Comparison of ENCODE assay signal across 12 cellular contexts in genomic region chr6:15413558-15414257, GRCh38.
DNase-seq lines count a peak whose midpoint lies in the region; ATAC-seq and TF ChIP-seq lines count a peak whose summit lies in the region.
"Had no signal": no experiment of that assay in that cellular context is flagged by ENCODE, and none has a peak within 500 bp of the region (broad histone marks: within the 10 kb centered on the region; RNA-seq: fewer than 3 reads in every experiment).

No MANE protein-coding gene starts in this region.

- no peak for TF ChIP-seq CTCF in GM10266 (IDR thresholded peaks at IDR 0.05; ENCODE audit: control insufficient read depth, insufficient read depth, low read depth, missing control alignments)

- H3K36me3 ChIP-seq in naive thymus-derived CD4-positive, alpha-beta T cell (ENCODE audit: control insufficient read depth in 2 of 3, insufficient read depth in 3 of 3, low read length in 3 of 3), result no peaks in the 10 kb centered on the region
- H3K36me3 ChIP-seq: ascending aorta had no signal

- peaks cover 65% of the 10 kb centered on the region for H3K4me1 Mint-ChIP-seq in dendritic cell treated with granulocyte-macrophage colony-stimulating factor and Interleukin-4, amounts not matched to agents 40 ng/mL and 50 ng/mL, for 4 days (ENCODE audit: low read depth)
- peaks cover 45 to 72% (median 56%) of the 10 kb centered on the region in 7 donors for H3K4me1 Mint-ChIP-seq in naive thymus-derived CD4-positive, alpha-beta T cell

- H3K4me3 ChIP-seq in naive thymus-derived CD4-positive, alpha-beta T cell (ENCODE audit: low read length), result no peak overlapping the region
- H3K4me3 ChIP-seq: ascending aorta had no signal

- intact Hi-C loops in dendritic cell treated with granulocyte-macrophage colony-stimulating factor and Interleukin-4, amounts not matched to agents 40 ng/mL and 50 ng/mL, for 4 days (cut with micrococcal nuclease), result no loop called here
- intact Hi-C loops in naive thymus-derived CD4-positive, alpha-beta T cell (cut with micrococcal nuclease), result no loop called here
- intact Hi-C loops in posterior vena cava (cut with DNase I), result no loop called here

- H3K9me3 ChIP-seq in naive thymus-derived CD4-positive, alpha-beta T cell (ENCODE audit: control insufficient read depth in 2 of 3, low read length in 3 of 3), result no peaks in the 10 kb centered on the region
- H3K9me3 ChIP-seq: ascending aorta had no signal

- POLR2A ChIA-PET in naive thymus-derived CD4-positive, alpha-beta T cell (lab: Charles Lee), result interaction anchor here (1.1 to 1.9 kb wide), 3 partner anchors 9 to 13 kb away, joined by 4 to 5 read pairs (median 5); no protein-coding TSS in a partner anchor

- H3K4me1 ChIP-seq in naive thymus-derived CD4-positive, alpha-beta T cell (ENCODE audit: control insufficient read depth in 2 of 2, insufficient read depth in 2 of 2, low read length in 2 of 2), result peaks cover 10 to 32% of the 10 kb centered on the region in 2 donors

- peak; percentile 77 for DNase-seq in COLO829 (ENCODE audit: low spot score)
- peak; percentile 62 for DNase-seq in NCI-H82 (lab: John Stamatoyannopoulos, UW)
- no peak for DNase-seq in naive thymus-derived CD4-positive, alpha-beta T cell
- no peak for DNase-seq in hepatic stellate cell (ENCODE audit: low spot score)
- DNase-seq in GM10266 (ENCODE audit: extremely low spot score), result no peak
- no peak for DNase-seq in posterior vena cava (ENCODE audit: low spot score)
- DNase-seq: CD4-positive, alpha-beta memory T cell; MM.1S; NCI-H446 treated with DMSO at 0.1 percent for 48 hours had no signal

- H3K36me3 Mint-ChIP-seq in dendritic cell treated with granulocyte-macrophage colony-stimulating factor and Interleukin-4, amounts not matched to agents 40 ng/mL and 50 ng/mL, for 4 days (ENCODE audit: low read depth), result peaks cover 57% of the 10 kb centered on the region
- peaks cover 6 to 57% (median 38%) of the 10 kb centered on the region in 5 donors for H3K36me3 Mint-ChIP-seq in naive thymus-derived CD4-positive, alpha-beta T cell

- H3K27ac Mint-ChIP-seq in dendritic cell treated with granulocyte-macrophage colony-stimulating factor and Interleukin-4, amounts not matched to agents 40 ng/mL and 50 ng/mL, for 4 days, result peak overlapping the region; percentile 44
- H3K27ac Mint-ChIP-seq in naive thymus-derived CD4-positive, alpha-beta T cell, result peak overlapping the region in 7 of 9 donors; percentile 9 to 74 (median 44)

- CTCF ChIA-PET in naive thymus-derived CD4-positive, alpha-beta T cell (lab: Charles Lee), result no interaction called here

- H3K9me3 Mint-ChIP-seq in dendritic cell treated with granulocyte-macrophage colony-stimulating factor and Interleukin-4, amounts not matched to agents 40 ng/mL and 50 ng/mL, for 4 days, result no peaks in the 10 kb centered on the region
- H3K9me3 Mint-ChIP-seq in naive thymus-derived CD4-positive, alpha-beta T cell, result peaks cover 0 to 22% (median 8%) of the 10 kb centered on the region in 11 donors

- H3K4me3 Mint-ChIP-seq in dendritic cell treated with granulocyte-macrophage colony-stimulating factor and Interleukin-4, amounts not matched to agents 40 ng/mL and 50 ng/mL, for 4 days, result no peak overlapping the region
- peak overlapping the region in 1 of 10 donors; percentile 29 for H3K4me3 Mint-ChIP-seq in naive thymus-derived CD4-positive, alpha-beta T cell
- H3K4me3 Mint-ChIP-seq: CD4-positive, alpha-beta memory T cell had no signal

- no peak for ATAC-seq in naive thymus-derived CD4-positive, alpha-beta T cell
- ATAC-seq in GM19467 (IDR thresholded peaks at IDR 0.05; ENCODE audit: unreplicated experiment), result no peak

- no peaks in the 10 kb centered on the region for H3K27me3 Mint-ChIP-seq in dendritic cell treated with granulocyte-macrophage colony-stimulating factor and Interleukin-4, amounts not matched to agents 40 ng/mL and 50 ng/mL, for 4 days
- H3K27me3 Mint-ChIP-seq in naive thymus-derived CD4-positive, alpha-beta T cell, result no peaks in the 10 kb centered on the region
- H3K27me3 Mint-ChIP-seq: CD4-positive, alpha-beta memory T cell had no signal

- no peak overlapping the region for H3K27ac ChIP-seq in naive thymus-derived CD4-positive, alpha-beta T cell (ENCODE audit: low read depth, low read length)
- H3K27ac ChIP-seq: ascending aorta had no signal

- H3K27me3 ChIP-seq in naive thymus-derived CD4-positive, alpha-beta T cell (ENCODE audit: control insufficient read depth in 2 of 2, insufficient read depth in 2 of 2, low read length in 2 of 2), result no peaks in the 10 kb centered on the region
- H3K27me3 ChIP-seq: ascending aorta had no signal

Comparison
In these comparisons a context has a peak if more than half of its experiments do, and no peak if none do; other contexts are left out.
1. DNase-seq: peak in COLO829 (single experiment) and NCI-H82 (single experiment); none in naive thymus-derived CD4-positive, alpha-beta T cell (0 of 9), hepatic stellate cell (single experiment), GM10266 (single experiment) and posterior vena cava (single experiment).